In the genomic region with DNA sequence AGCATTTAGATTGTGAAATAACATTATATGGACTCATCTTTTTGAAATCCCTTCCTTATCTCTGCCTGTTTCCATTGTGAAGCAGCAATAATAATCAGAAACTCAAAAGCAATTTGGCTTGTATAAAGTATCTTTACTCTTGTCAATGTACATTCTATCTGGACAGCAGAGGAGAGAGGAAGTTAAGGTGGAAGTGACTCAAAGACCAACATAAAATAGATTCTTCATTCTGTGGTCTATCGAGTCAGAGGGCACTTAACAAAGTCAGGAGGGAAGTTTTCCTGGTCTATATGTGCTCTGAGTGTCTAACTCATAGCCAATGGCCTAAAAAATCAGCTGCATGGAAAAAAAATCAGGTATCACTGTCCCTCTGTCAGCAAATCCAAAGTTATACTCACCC, we compare ENCODE assay signal across 21 cellular contexts.
DNase-seq lines count a peak whose midpoint lies in the region; ATAC-seq, FAIRE-seq and TF ChIP-seq lines count a peak whose summit lies in the region.
"Had no signal": no experiment of that assay in that cellular context is flagged by ENCODE, and none has a peak within 500 bp of the region (broad histone marks: within the 10 kb centered on the region; RNA-seq: fewer than 3 reads in every experiment).

No MANE protein-coding gene starts in this region.

- dilution Hi-C loops in endothelial cell of umbilical vein (cut with MboI; ENCODE audit: extremely low pct_ligation_motif_present, low sequenced_read_pairs), result no loop called here

- POLR2A ChIA-PET in endothelial cell of umbilical vein (lab: Charles Lee), result no interaction called here
- POLR2A ChIA-PET in naive thymus-derived CD8-positive, alpha-beta T cell (lab: Charles Lee), result no interaction called here

- H3K27ac Mint-ChIP-seq in naive thymus-derived CD8-positive, alpha-beta T cell, result no peak overlapping the region
- H3K27ac Mint-ChIP-seq: activated CD8-positive, alpha-beta T cell treated with anti-CD3 and anti-CD28 coated beads for 36 hours; activated naive CD4-positive, alpha-beta T cell treated with anti-CD3 and anti-CD28 coated beads for 36 hours had no signal

- no peak overlapping the region for H3K27ac ChIP-seq in endothelial cell of umbilical vein (ENCODE audit: insufficient read depth, low read depth, low read length)
- H3K27ac ChIP-seq: SJSA1, vagina had no signal

- DNase-seq in NOMO-1 treated with DMSO at 0.1 percent for 48 hours (lab: John Stamatoyannopoulos, UW; ENCODE audit: unreplicated experiment), result peak; percentile 44
- DNase-seq in NOMO-1 treated with dmso at 0.1 percent for 144 hours (lab: John Stamatoyannopoulos, UW; ENCODE audit: unreplicated experiment), result no peak
- peak; percentile 16 for DNase-seq in RKO (ENCODE audit: low spot score)
- DNase-seq in endothelial cell of umbilical vein (ENCODE audit: low read depth, low spot score), result peak; percentile 67
- DNase-seq in pulmonary artery endothelial cell (ENCODE audit: low read depth, low spot score), result peak; percentile 29
- no peak for DNase-seq in cardiac septum (ENCODE audit: low spot score)
- no peak for DNase-seq in naive thymus-derived CD8-positive, alpha-beta T cell
- DNase-seq in NCI-H1436 (lab: John Stamatoyannopoulos, UW), result no peak
- DNase-seq: 8988T; activated CD4-positive, CD25-positive, alpha-beta regulatory T cell; activated CD8-positive, alpha-beta T cell treated with anti-CD3 and anti-CD28 coated beads for 36 hours; activated naive CD4-positive, alpha-beta T cell treated with anti-CD3 and anti-CD28 coated beads for 36 hours; activated T-cell treated with anti-CD3 and anti-CD28 coated beads, Interleukin-2, amount 50 U/mL, for 1 hour; hypothalamus; islet precursor cell; NCI-H1417; NCI-H748 treated with DMSO at 0.1 percent for 48 hours; right cardiac atrium had no signal

- no peaks in the 10 kb centered on the region for H3K79me2 ChIP-seq in endothelial cell of umbilical vein (ENCODE audit: control insufficient read depth, insufficient read depth, low read length)

- H3K4me1 Mint-ChIP-seq in naive thymus-derived CD8-positive, alpha-beta T cell, result no peaks in the 10 kb centered on the region

- peaks cover 0 to 21% (median 5%) of the 10 kb centered on the region in 9 donors for H3K9me3 Mint-ChIP-seq in naive thymus-derived CD8-positive, alpha-beta T cell

- no peak overlapping the region for H3K4me3 ChIP-seq in endothelial cell of umbilical vein (replicated peaks in 1 of 3; ENCODE audit: insufficient read depth in 1 of 3, low read depth in 1 of 3, low read length in 3 of 3)
- H3K4me3 ChIP-seq: lung, SJSA1, vagina had no signal

- H3K36me3 Mint-ChIP-seq in naive thymus-derived CD8-positive, alpha-beta T cell, result peaks cover 0 to 3% (median 0%) of the 10 kb centered on the region in 3 donors

- no peak overlapping the region for H2AFZ ChIP-seq in endothelial cell of umbilical vein (ENCODE audit: low read depth, low read length)

- TF ChIP-seq POLR2A in endothelial cell of umbilical vein (IDR thresholded peaks at IDR 0.05; ENCODE audit: low read depth, low read length), result no peak

- H3K36me3 ChIP-seq in endothelial cell of umbilical vein (ENCODE audit: control insufficient read depth in 2 of 2, extremely low read depth in 1 of 2, insufficient read depth in 2 of 2, low read length in 2 of 2), result no peaks in the 10 kb centered on the region
- H3K36me3 ChIP-seq: SJSA1, vagina had no signal

- BruUV-seq in endothelial cell of umbilical vein (replicated peaks; lab: Mats Ljungman, UMichigan), result no TSS peak

- H4K20me1 ChIP-seq in endothelial cell of umbilical vein (replicated peaks; ENCODE audit: control insufficient read depth, extremely low read depth, insufficient read depth, low read length), result no peaks in the 10 kb centered on the region

- no peak overlapping the region for H3K9ac ChIP-seq in endothelial cell of umbilical vein (replicated peaks; ENCODE audit: extremely low read depth, insufficient read depth, low read length)

- H3K27me3 ChIP-seq in endothelial cell of umbilical vein (ENCODE audit: control insufficient read depth in 2 of 2, insufficient read depth in 2 of 2, low read length in 2 of 2), result no peaks in the 10 kb centered on the region
- H3K27me3 ChIP-seq: SJSA1, vagina had no signal

- peak overlapping the region; percentile 63 for H3K4me2 ChIP-seq in endothelial cell of umbilical vein (ENCODE audit: insufficient read depth, low read length)

- no peak overlapping the region for H3K4me3 Mint-ChIP-seq in naive thymus-derived CD8-positive, alpha-beta T cell
- H3K4me3 Mint-ChIP-seq: activated CD8-positive, alpha-beta T cell treated with anti-CD3 and anti-CD28 coated beads for 36 hours; activated naive CD4-positive, alpha-beta T cell treated with anti-CD3 and anti-CD28 coated beads for 36 hours had no signal

- ATAC-seq in naive thymus-derived CD8-positive, alpha-beta T cell, result no peak
- ATAC-seq: activated CD8-positive, alpha-beta T cell treated with anti-CD3 and anti-CD28 coated beads for 36 hours; right cardiac atrium had no signal

- H3K9me3 ChIP-seq in endothelial cell of umbilical vein (replicated peaks; ENCODE audit: control insufficient read depth, insufficient read depth, low read length), result no peaks in the 10 kb centered on the region
- H3K9me3 ChIP-seq: SJSA1 had no signal

- TF ChIP-seq CTCF in endothelial cell of umbilical vein (IDR thresholded peaks at IDR 0.05; ENCODE audit: extremely low read depth in 1 of 2, insufficient read depth in 1 of 2, low read depth in 1 of 2, low read length in 2 of 2), result no peak

- no peaks in the 10 kb centered on the region for H3K9me1 ChIP-seq in endothelial cell of umbilical vein (replicated peaks; ENCODE audit: control insufficient read depth, extremely low read depth, insufficient read depth, low read length)

- H3K4me1 ChIP-seq in endothelial cell of umbilical vein (ENCODE audit: control insufficient read depth, extremely low read depth, insufficient read depth, low read length), result peaks cover 14% of the 10 kb centered on the region
- H3K4me1 ChIP-seq: SJSA1, vagina had no signal

- peak; percentile 90 for FAIRE-seq in endothelial cell of umbilical vein (lab: Jason Lieb, UNC)

- intact Hi-C loops in endothelial cell of umbilical vein (cut with micrococcal nuclease) (loop anchor here (10.0 kb wide), 1 partner anchor 168 kb away; a partner anchor contains a TSS), cardiac septum (cut with DNase I) (no loop called here)

- CTCF ChIA-PET in endothelial cell of umbilical vein (lab: Charles Lee), result interaction anchor here (1.3 to 2.1 kb wide), 3 partner anchors 10 to 268 kb away, joined by 3 to 9 read pairs (median 5); no protein-coding TSS in a partner anchor

- peaks cover under 1 to 16% (median 2%) of the 10 kb centered on the region in 5 donors for H3K27me3 Mint-ChIP-seq in naive thymus-derived CD8-positive, alpha-beta T cell

TF ChIP-seq in endothelial cell of umbilical vein, 7 proteins besides CTCF, POLR2A, EP300 and RAD21:
- TF ChIP-seq JUN (IDR thresholded peaks at IDR 0.05; ENCODE audit: borderline replicate concordance, insufficient read depth, insufficient read length, low read depth) (peak; percentile 23), POLR2AphosphoS5 (IDR thresholded peaks at IDR 0.05; ENCODE audit: insufficient read depth, low read depth, low read length) (no peak), GATA2 (IDR thresholded peaks at IDR 0.05; ENCODE audit: insufficient read depth, insufficient read length, low read depth, low read length) (peak; percentile 32), FOS (IDR thresholded peaks at IDR 0.05; ENCODE audit: borderline replicate concordance, insufficient read depth, low read length) (peak; percentile 66)

Comparison
In these comparisons a context has a peak if more than half of its experiments do, and no peak if none do; other contexts are left out.
1. DNase-seq: peak in NOMO-1 treated with DMSO at 0.1 percent for 48 hours (single experiment), RKO (single experiment), endothelial cell of umbilical vein (single experiment) and pulmonary artery endothelial cell (single experiment); none in NOMO-1 treated with dmso at 0.1 percent for 144 hours (single experiment), cardiac septum (single experiment), naive thymus-derived CD8-positive, alpha-beta T cell (0 of 10) and NCI-H1436 (single experiment).